ENCODE assay signal across 28 cellular contexts in the genomic region with DNA sequence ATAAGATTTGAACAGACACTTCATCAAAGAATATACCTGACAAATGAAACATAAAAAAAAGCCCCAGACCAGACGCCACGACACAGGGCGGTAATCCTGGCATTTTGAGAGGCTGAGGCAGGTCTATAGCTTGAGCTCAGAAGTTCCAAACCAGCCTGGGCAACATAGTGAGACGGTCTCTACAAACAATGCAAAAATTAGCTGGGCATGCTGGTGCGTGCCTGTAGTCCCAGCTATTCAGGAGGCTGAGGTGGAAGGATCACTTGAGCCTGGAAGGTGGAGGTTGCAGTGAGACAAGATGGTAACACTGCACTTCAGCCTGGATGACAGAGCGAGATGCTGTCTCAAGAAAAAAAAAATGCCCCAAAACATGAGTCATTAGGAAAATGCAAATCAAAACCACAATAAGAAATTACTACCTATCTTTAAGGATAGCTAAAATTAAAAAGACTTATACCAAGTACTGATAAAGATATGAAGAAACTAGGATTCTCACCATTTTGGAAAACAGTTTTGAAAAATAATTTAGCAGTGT.
"Had no signal": no experiment of that assay in that cellular context is flagged by ENCODE, and none has a peak within 500 bp of the region (broad histone marks: within the 10 kb centered on the region; RNA-seq: fewer than 3 reads in every experiment).

No MANE protein-coding gene starts in this region.

- H3K36me3 ChIP-seq: gastroesophageal sphincter, sigmoid colon, stomach, suprapubic skin, tibial nerve had no signal

- H3K4me3 Mint-ChIP-seq: activated CD4-positive, alpha-beta memory T cell treated with anti-CD3 and anti-CD28 coated beads for 36 hours; activated CD8-positive, alpha-beta memory T cell treated with anti-CD3 and anti-CD28 coated beads, Interleukin-2, amount 10 ng/mL, durations not matched to agents 7 days and 5 days; activated naive CD4-positive, alpha-beta T cell treated with anti-CD3 and anti-CD28 coated beads, Interleukin-2, amount 50 U/mL, for 24 hours; endodermal cell; mesothelial cell of epicardium; natural killer cell had no signal

- H3K27ac ChIP-seq: epithelial cell of prostate, gastroesophageal sphincter, sigmoid colon, stomach, suprapubic skin, tibial nerve had no signal

- H3K4me1 ChIP-seq: gastroesophageal sphincter, sigmoid colon, stomach, suprapubic skin, tibial nerve had no signal

- DNase-seq: activated CD4-positive, alpha-beta memory T cell treated with anti-CD3 and anti-CD28 coated beads for 36 hours; activated CD4-positive, alpha-beta T cell treated with anti-CD3 and anti-CD28 coated beads for 4 hours; activated CD8-positive, alpha-beta memory T cell treated with anti-CD3 and anti-CD28 coated beads, Interleukin-2, amount 10 ng/mL, durations not matched to agents 7 days and 5 days; activated T-cell treated with anti-CD3 and anti-CD28 coated beads for 4 hours; amygdala; cerebellar nuclear complex; cortex of kidney; endodermal cell; head of caudate nucleus; hypothalamus; left ventricle myocardium superior; mammary epithelial cell; natural killer cell; retina; sigmoid colon; stimulated activated CD4-positive, alpha-beta T cell treated with anti-CD3 and anti-CD28 coated beads, Interleukin-4, amount 100 ng/mL, for 4 hours; stomach; T-helper 9 cell had no signal

- H3K9me3 Mint-ChIP-seq: natural killer cell had no signal

- H3K4me1 Mint-ChIP-seq: activated naive CD4-positive, alpha-beta T cell treated with anti-CD3 and anti-CD28 coated beads, Interleukin-2, amount 50 U/mL, for 24 hours; endodermal cell; mesothelial cell of epicardium; natural killer cell had no signal

- H3K4me2 ChIP-seq: smooth muscle cell had no signal

- H3K27me3 ChIP-seq: sigmoid colon, tibial nerve had no signal

- H3K4me3 ChIP-seq: gastroesophageal sphincter, sigmoid colon, smooth muscle cell, stomach, suprapubic skin, tibial nerve had no signal

- H3K36me3 Mint-ChIP-seq: activated CD4-positive, alpha-beta memory T cell treated with anti-CD3 and anti-CD28 coated beads for 36 hours; mesothelial cell of epicardium; natural killer cell had no signal

- H3K9me3 ChIP-seq: sigmoid colon, suprapubic skin had no signal

- H3K27ac Mint-ChIP-seq: activated CD4-positive, alpha-beta memory T cell treated with anti-CD3 and anti-CD28 coated beads for 36 hours; activated CD8-positive, alpha-beta memory T cell treated with anti-CD3 and anti-CD28 coated beads, Interleukin-2, amount 10 ng/mL, durations not matched to agents 7 days and 5 days; activated naive CD4-positive, alpha-beta T cell treated with anti-CD3 and anti-CD28 coated beads, Interleukin-2, amount 50 U/mL, for 24 hours; endodermal cell; mesothelial cell of epicardium; natural killer cell; progenitor cell of endocrine pancreas had no signal

- ATAC-seq: activated CD8-positive, alpha-beta memory T cell treated with anti-CD3 and anti-CD28 coated beads, Interleukin-2, amount 10 ng/mL, durations not matched to agents 7 days and 5 days; gastroesophageal sphincter; left ventricle myocardium superior; natural killer cell had no signal

- FAIRE-seq: islet of Langerhans, urothelium cell line had no signal
